In genomic region chr9:36521148-36521547, GRCh38 we compare ENCODE assay signal across 1 cellular context.
A peak's percentile ranks its signal among the peaks of the same experiment; 100 is the strongest.
TF ChIP-seq lines count a peak whose summit lies in the region.

No MANE protein-coding gene starts in this region.

TF ChIP-seq in A549, 52 proteins besides CTCF, POLR2A, EP300 and RAD21 (continued from another document):
- TF ChIP-seq USF2 (IDR thresholded peaks at IDR 0.05) = no peak
- TF ChIP-seq MAFK (IDR thresholded peaks at IDR 0.05; ENCODE audit: partially characterized antibody) = peak; percentile 48
- no peak for TF ChIP-seq HES2 (IDR thresholded peaks at IDR 0.05)
TF ChIP-seq in A549: peak in this region for 1.
